Comparison of ENCODE assay signal across 8 cellular contexts in the genomic region with DNA sequence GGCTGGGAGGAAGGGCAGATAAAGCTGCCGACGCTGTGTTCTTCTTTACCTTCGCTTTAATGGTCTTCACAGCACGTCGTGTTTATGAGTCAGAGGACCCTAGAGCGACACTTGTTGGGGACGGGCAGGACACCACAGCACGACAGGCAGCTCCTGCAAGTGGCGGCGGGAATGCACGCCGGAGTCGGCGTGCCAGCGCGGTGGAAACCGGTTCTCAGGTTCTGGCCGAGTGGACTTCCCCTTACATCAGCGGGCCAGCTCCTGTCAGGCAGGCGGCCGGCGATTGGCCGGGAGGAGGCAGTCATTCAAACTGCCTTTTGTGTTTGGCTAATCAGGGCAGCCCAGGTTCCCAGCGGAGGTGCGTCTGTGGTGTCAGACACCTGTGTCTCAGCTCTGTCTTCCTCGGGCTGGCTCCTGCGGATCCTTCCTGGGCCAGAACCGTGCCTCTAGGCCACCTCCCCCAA.
DNase-seq lines count a peak whose midpoint lies in the region; ATAC-seq and TF ChIP-seq lines count a peak whose summit lies in the region.

No MANE protein-coding gene starts in this region.

- DNase-seq in activated CD4-positive, alpha-beta T cell treated with anti-CD3 and anti-CD28 coated beads for 36 hours, result peak; percentile 49
- no peak for DNase-seq in activated CD4-positive, alpha-beta T cell treated with anti-CD3 and anti-CD28 coated beads, Interleukin-2, amount 50 U/mL, for 4 hours
- DNase-seq in PC-9 (peak; percentile 83 to 86), dermis blood vessel endothelial cell (peak; percentile 65), right lobe of liver (peak; percentile 80 to 95 (median 90))
- no peak for DNase-seq in stimulated activated effector memory CD8-positive, alpha-beta T cell treated with anti-CD3 and anti-CD28 coated beads, Interleukin-12 subunit alpha, Interleukin-12 subunit beta, amount 100 ng/mL, for 72 hours (ENCODE audit: low spot score in 2 of 2)

- CTCF ChIA-PET in activated CD4-positive, alpha-beta T cell treated with anti-CD3 and anti-CD28 coated beads for 36 hours (lab: Charles Lee), result interaction anchor here (0.8 to 1.4 kb wide), 2 partner anchors 196 to 271 kb away, joined by 3 to 4 read pairs; no protein-coding TSS in a partner anchor
- CTCF ChIA-PET in PC-9 (lab: Charles Lee), result interaction anchor here (0.5 kb wide), 1 partner anchor 103 kb away, joined by 3 read pairs; no protein-coding TSS in a partner anchor

- TF ChIP-seq CTCF in PC-9 (conservative IDR thresholded peaks at IDR 0.05), result no peak; the same call in 1 of the 2 replicates
- TF ChIP-seq CTCF in right lobe of liver (IDR thresholded peaks at IDR 0.05), result peak in 3 of 4 donors; percentile 23 to 44 (median 35)

- ATAC-seq in activated CD4-positive, alpha-beta T cell treated with anti-CD3 and anti-CD28 coated beads for 36 hours, result peak; percentile 75
- ATAC-seq in HG03025 (IDR thresholded peaks at IDR 0.05; ENCODE audit: low FRiP score, unreplicated experiment) (peak; percentile 69), right lobe of liver (peak; percentile 93 to 98 (median 97)), GM19324 (IDR thresholded peaks at IDR 0.05; ENCODE audit: low FRiP score, unreplicated experiment) (no peak)
- ATAC-seq in stimulated activated effector memory CD8-positive, alpha-beta T cell treated with anti-CD3 and anti-CD28 coated beads, Interleukin-12 subunit alpha, Interleukin-12 subunit beta, amount 100 ng/mL, for 72 hours, result peak; percentile 67

- POLR2A ChIA-PET in activated CD4-positive, alpha-beta T cell treated with anti-CD3 and anti-CD28 coated beads for 36 hours (lab: Charles Lee), result no interaction called here
- POLR2A ChIA-PET in PC-9 (lab: Charles Lee; ENCODE audit: unreplicated experiment), result interaction anchor here (0.6 to 1.1 kb wide), 7 partner anchors 23 to 311 kb away, joined by 3 to 7 read pairs (median 3); no protein-coding TSS in a partner anchor

- H3K9me3 ChIP-seq in PC-9 (ENCODE audit: insufficient read depth, low read depth) (no peaks in the 10 kb centered on the region), right lobe of liver (no peaks in the 10 kb centered on the region)

- H3K27me3 ChIP-seq in PC-9 (ENCODE audit: insufficient read depth, low read depth) (no peaks in the 10 kb centered on the region), right lobe of liver (no peaks in the 10 kb centered on the region)

- no peaks in the 10 kb centered on the region for H3K79me2 ChIP-seq in PC-9 (ENCODE audit: low read depth)

- H3K9me2 ChIP-seq in PC-9 (ENCODE audit: insufficient read depth), result no peaks in the 10 kb centered on the region

- H3K36me3 ChIP-seq in PC-9 (ENCODE audit: low read depth) (no peaks in the 10 kb centered on the region), right lobe of liver (no peaks in the 10 kb centered on the region)

- intact Hi-C loops in activated CD4-positive, alpha-beta T cell treated with anti-CD3 and anti-CD28 coated beads for 36 hours (cut with DNase I, micrococcal nuclease), result no loop called here
- intact Hi-C loops in PC-9 (cut with micrococcal nuclease; ENCODE audit: unreplicated experiment) (loop anchor here (1.0 kb wide), 2 partner anchors 118 to 147 kb away; no protein-coding TSS in a partner anchor), right lobe of liver (cut with DNase I) (no loop called here)

- peak overlapping the region; percentile 7 for H3K27ac Mint-ChIP-seq in activated CD4-positive, alpha-beta T cell treated with anti-CD3 and anti-CD28 coated beads for 36 hours
- H3K27ac Mint-ChIP-seq in stimulated activated effector memory CD8-positive, alpha-beta T cell treated with anti-CD3 and anti-CD28 coated beads, Interleukin-12 subunit alpha, Interleukin-12 subunit beta, amount 100 ng/mL, for 72 hours, result no peak overlapping the region

- H3F3A ChIP-seq in PC-9 (ENCODE audit: insufficient read depth, low read depth), result peaks cover 26% of the 10 kb centered on the region; the same call in 1 of the 2 replicates

- WGBS in right lobe of liver (ENCODE audit: insufficient coverage, low coverage, low lambda C conversion rate, missing lambda C conversion rate), result under 1% methylated on average over 21 of the region's 28 CpGs

- BruUV-seq in PC-9 (replicated peaks; lab: Mats Ljungman, UMichigan), result no TSS peak

- H3K4me1 ChIP-seq in PC-9 (replicated peaks; ENCODE audit: insufficient read depth), result peaks cover 51% of the 10 kb centered on the region
- H3K4me1 ChIP-seq in right lobe of liver, result peaks cover 0 to 9% (median 0%) of the 10 kb centered on the region in 4 donors

- peak; percentile 63 for TF ChIP-seq POLR2A in right lobe of liver (IDR thresholded peaks at IDR 0.05)

- peak overlapping the region; percentile 83 for H2AFZ ChIP-seq in PC-9

- H3K4me3 Mint-ChIP-seq in activated CD4-positive, alpha-beta T cell treated with anti-CD3 and anti-CD28 coated beads for 36 hours, result peak overlapping the region; percentile 30
- peak overlapping the region; percentile 50 for H3K4me3 Mint-ChIP-seq in stimulated activated effector memory CD8-positive, alpha-beta T cell treated with anti-CD3 and anti-CD28 coated beads, Interleukin-12 subunit alpha, Interleukin-12 subunit beta, amount 100 ng/mL, for 72 hours

- H3K4me2 ChIP-seq in PC-9, result peak overlapping the region; percentile 92

- no peaks in the 10 kb centered on the region for H4K20me1 ChIP-seq in PC-9 (ENCODE audit: insufficient read depth)

- peaks cover 7% of the 10 kb centered on the region for H3K4me1 Mint-ChIP-seq in activated CD4-positive, alpha-beta T cell treated with anti-CD3 and anti-CD28 coated beads for 36 hours
- peaks cover 8% of the 10 kb centered on the region for H3K4me1 Mint-ChIP-seq in stimulated activated effector memory CD8-positive, alpha-beta T cell treated with anti-CD3 and anti-CD28 coated beads, Interleukin-12 subunit alpha, Interleukin-12 subunit beta, amount 100 ng/mL, for 72 hours

- H3K27me3 Mint-ChIP-seq in activated CD4-positive, alpha-beta T cell treated with anti-CD3 and anti-CD28 coated beads for 36 hours, result peaks cover 38% of the 10 kb centered on the region

- H3K9me3 Mint-ChIP-seq in activated CD4-positive, alpha-beta T cell treated with anti-CD3 and anti-CD28 coated beads for 36 hours (ENCODE audit: low read depth), result no peaks in the 10 kb centered on the region
- H3K9me3 Mint-ChIP-seq in stimulated activated effector memory CD8-positive, alpha-beta T cell treated with anti-CD3 and anti-CD28 coated beads, Interleukin-12 subunit alpha, Interleukin-12 subunit beta, amount 100 ng/mL, for 72 hours, result no peaks in the 10 kb centered on the region

- peak overlapping the region; percentile 68 for H3K27ac ChIP-seq in PC-9
- peak overlapping the region; percentile 37 to 86 (median 67) for H3K27ac ChIP-seq in right lobe of liver

- H3K4me3 ChIP-seq in PC-9 (peak overlapping the region; percentile 63), right lobe of liver (peak overlapping the region; percentile 6 to 49 (median 14))

- no peaks in the 10 kb centered on the region for H3K36me3 Mint-ChIP-seq in activated CD4-positive, alpha-beta T cell treated with anti-CD3 and anti-CD28 coated beads for 36 hours (ENCODE audit: low read depth)
- H3K36me3 Mint-ChIP-seq in stimulated activated effector memory CD8-positive, alpha-beta T cell treated with anti-CD3 and anti-CD28 coated beads, Interleukin-12 subunit alpha, Interleukin-12 subunit beta, amount 100 ng/mL, for 72 hours, result no peaks in the 10 kb centered on the region

Comparison
In these comparisons a context has a peak if more than half of its experiments do, and no peak if none do; other contexts are left out.
1. DNase-seq: peak in activated CD4-positive, alpha-beta T cell treated with anti-CD3 and anti-CD28 coated beads for 36 hours (single experiment), PC-9 (2 of 2), dermis blood vessel endothelial cell (single experiment) and right lobe of liver (3 of 3); none in activated CD4-positive, alpha-beta T cell treated with anti-CD3 and anti-CD28 coated beads, Interleukin-2, amount 50 U/mL, for 4 hours (0 of 2) and stimulated activated effector memory CD8-positive, alpha-beta T cell treated with anti-CD3 and anti-CD28 coated beads, Interleukin-12 subunit alpha, Interleukin-12 subunit beta, amount 100 ng/mL, for 72 hours (0 of 2).